ENCODE assay signal across 2 cellular contexts in genomic region chr5:27325513-27325912, GRCh38.
TF ChIP-seq lines count a peak whose summit lies in the region.

No MANE protein-coding gene starts in this region.

TF ChIP-seq in H1, 55 proteins besides CTCF, POLR2A, EP300 and RAD21:
- TF ChIP-seq POU5F1 (IDR thresholded peaks at IDR 0.05; ENCODE audit: low read depth, low read length) (no peak), ATF3 (IDR thresholded peaks at IDR 0.05; ENCODE audit: insufficient read depth, low read depth, low read length) (no peak), SIX5 (IDR thresholded peaks at IDR 0.05; ENCODE audit: low read depth, low read length) (no peak), KDM5A (IDR thresholded peaks at IDR 0.05; ENCODE audit: low read length) (no peak), YY1 (IDR thresholded peaks at IDR 0.05; ENCODE audit: low read depth, low read length) (no peak), RNF2 (IDR thresholded peaks at IDR 0.05; ENCODE audit: borderline replicate concordance, low read depth, low read length, missing control alignments, poor library complexity, severe bottlenecking) (no peak), FOSL1 (IDR thresholded peaks at IDR 0.05; ENCODE audit: insufficient read depth, low read depth, low read length) (no peak), ASH2L (IDR thresholded peaks at IDR 0.05; ENCODE audit: low read length) (no peak), POLR2AphosphoS5 (IDR thresholded peaks at IDR 0.05; ENCODE audit: low read depth, low read length) (no peak), JUN (IDR thresholded peaks at IDR 0.05; ENCODE audit: low read depth, low read length) (no peak), SP2 (IDR thresholded peaks at IDR 0.05; ENCODE audit: low read length) (no peak), CHD1 (IDR thresholded peaks at IDR 0.05; ENCODE audit: low read depth, low read length) (no peak), MAFK (IDR thresholded peaks at IDR 0.05; ENCODE audit: low read depth, low read length) (no peak), NRF1 (IDR thresholded peaks at IDR 0.05; ENCODE audit: low read depth, low read length) (no peak)

TF ChIP-seq in HEK293T, 16 proteins besides CTCF, POLR2A, EP300 and RAD21:
- no peak for TF ChIP-seq L3MBTL2 (conservative IDR thresholded peaks at IDR 0.05)
- no peak for TF ChIP-seq HDGF (IDR thresholded peaks at IDR 0.05; ENCODE audit: borderline replicate concordance)
- TF ChIP-seq NFRKB (IDR thresholded peaks at IDR 0.05) = no peak
- no peak for TF ChIP-seq SP1 (IDR thresholded peaks at IDR 0.05)
- TF ChIP-seq TARDBP (IDR thresholded peaks at IDR 0.05) = no peak
- TF ChIP-seq LEF1 (IDR thresholded peaks at IDR 0.05; ENCODE audit: borderline replicate concordance) = no peak
- TF ChIP-seq, protein P1, sequence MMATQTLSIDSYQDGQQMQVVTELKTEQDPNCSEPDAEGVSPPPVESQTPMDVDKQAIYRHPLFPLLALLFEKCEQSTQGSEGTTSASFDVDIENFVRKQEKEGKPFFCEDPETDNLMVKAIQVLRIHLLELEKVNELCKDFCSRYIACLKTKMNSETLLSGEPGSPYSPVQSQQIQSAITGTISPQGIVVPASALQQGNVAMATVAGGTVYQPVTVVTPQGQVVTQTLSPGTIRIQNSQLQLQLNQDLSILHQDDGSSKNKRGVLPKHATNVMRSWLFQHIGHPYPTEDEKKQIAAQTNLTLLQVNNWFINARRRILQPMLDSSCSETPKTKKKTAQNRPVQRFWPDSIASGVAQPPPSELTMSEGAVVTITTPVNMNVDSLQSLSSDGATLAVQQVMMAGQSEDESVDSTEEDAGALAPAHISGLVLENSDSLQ (IDR thresholded peaks at IDR 0.05) = no peak
- TF ChIP-seq SUZ12 (IDR thresholded peaks at IDR 0.05) = no peak
- TF ChIP-seq FOXA1 (IDR thresholded peaks at IDR 0.05) = no peak
